Comparison of ENCODE assay signal across 19 cellular contexts in the genomic region with DNA sequence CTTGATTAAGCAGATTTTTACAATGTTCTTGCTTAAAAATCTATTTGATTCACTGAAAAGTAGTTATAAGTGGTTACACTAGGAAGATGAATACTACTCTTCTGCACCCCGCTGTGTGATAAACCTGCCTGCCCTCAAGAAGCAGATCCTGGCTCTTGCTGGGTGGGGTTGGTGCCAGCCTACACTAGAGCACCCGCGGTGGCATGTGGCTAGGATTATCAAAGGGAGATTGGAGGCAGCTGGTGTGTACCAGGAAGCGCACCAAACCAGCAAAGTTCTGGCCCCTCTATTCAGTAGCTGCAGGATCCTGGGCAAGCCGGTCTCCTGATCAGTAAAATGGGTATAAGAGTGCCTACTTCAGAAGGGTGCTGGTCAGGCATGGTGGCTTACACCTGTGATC. TPM values are rescaled to one million over a fixed set of nuclear protein-coding genes. Genes with fewer than 3 reads are reported as not detected.
DNase-seq lines count a peak whose midpoint lies in the region; ATAC-seq and TF ChIP-seq lines count a peak whose summit lies in the region.
"Had no signal": no experiment of that assay in that cellular context is flagged by ENCODE, and none has a peak within 500 bp of the region (broad histone marks: within the 10 kb centered on the region; RNA-seq: fewer than 3 reads in every experiment).

No MANE protein-coding gene starts in this region.

- H4K8ac ChIP-seq in mesendoderm (ENCODE audit: low read depth, low read length) = no peak overlapping the region

- H3K36me3 Mint-ChIP-seq in progenitor cell of endocrine pancreas (ENCODE audit: insufficient read depth) (no peaks in the 10 kb centered on the region), type B pancreatic cell (peaks cover 4% of the 10 kb centered on the region)
- H3K36me3 Mint-ChIP-seq: CD4-positive, alpha-beta memory T cell had no signal

- no peak for TF ChIP-seq CTCF in VCaP (conservative IDR thresholded peaks at IDR 0.05)
- no peak for TF ChIP-seq CTCF in mucosa of descending colon (IDR thresholded peaks at IDR 0.05)
- no peak for TF ChIP-seq CTCF in progenitor cell of endocrine pancreas (IDR thresholded peaks at IDR 0.05; ENCODE audit: unreplicated experiment)
- no peak for TF ChIP-seq CTCF in type B pancreatic cell (conservative IDR thresholded peaks at IDR 0.05)

- H3K36me3 ChIP-seq in mucosa of descending colon (ENCODE audit: low read depth) (no peaks in the 10 kb centered on the region), mesendoderm (ENCODE audit: control insufficient read depth, insufficient read depth, low read length) (no peaks in the 10 kb centered on the region)
- H3K36me3 ChIP-seq: BLaER1 had no signal

- no peaks in the 10 kb centered on the region for H3K9me3 Mint-ChIP-seq in progenitor cell of endocrine pancreas (ENCODE audit: low read depth)
- H3K9me3 Mint-ChIP-seq in type B pancreatic cell = no peaks in the 10 kb centered on the region
- H3K9me3 Mint-ChIP-seq: CD4-positive, alpha-beta memory T cell had no signal

- no peak overlapping the region for H2BK5ac ChIP-seq in mesendoderm (ENCODE audit: low read length)

- H3K18ac ChIP-seq in mesendoderm (ENCODE audit: low read length) = no peak overlapping the region

- no peak overlapping the region for H3K56ac ChIP-seq in mesendoderm (ENCODE audit: low read length)

- no peak overlapping the region for H3K23ac ChIP-seq in mesendoderm (ENCODE audit: low read length)

- no peaks in the 10 kb centered on the region for H3K27me3 ChIP-seq in mesendoderm (ENCODE audit: insufficient read depth, low read length, poor library complexity)
- H3K27me3 ChIP-seq: BLaER1 had no signal

- H2BK15ac ChIP-seq in mesendoderm (replicated peaks; ENCODE audit: low read depth) = no peak overlapping the region

- H3K27ac Mint-ChIP-seq in progenitor cell of endocrine pancreas (peak overlapping the region; percentile 79), type B pancreatic cell (no peak overlapping the region)
- H3K27ac Mint-ChIP-seq: CD4-positive, alpha-beta memory T cell; H9 had no signal

- H3K9me3 ChIP-seq in mucosa of descending colon = no peaks in the 10 kb centered on the region
- H3K9me3 ChIP-seq: BLaER1 had no signal

- H3K4me2 ChIP-seq in mesendoderm (ENCODE audit: low read length) = no peak overlapping the region
- H3K4me2 ChIP-seq: BLaER1 had no signal

- H3K4me3 Mint-ChIP-seq in progenitor cell of endocrine pancreas (ENCODE audit: low read depth) (no peak overlapping the region), type B pancreatic cell (no peak overlapping the region)
- H3K4me3 Mint-ChIP-seq: CD14-positive monocyte; CD4-positive, alpha-beta memory T cell; H9 had no signal

- H3K4me1 ChIP-seq in mucosa of descending colon (ENCODE audit: low read depth) (peaks cover 21% of the 10 kb centered on the region), mesendoderm (ENCODE audit: control insufficient read depth, low read depth, low read length) (peaks cover 3% of the 10 kb centered on the region)

- H3K27me3 Mint-ChIP-seq in progenitor cell of endocrine pancreas (peaks cover 1% of the 10 kb centered on the region), type B pancreatic cell (peaks cover 5% of the 10 kb centered on the region)

- DNase-seq in mucosa of descending colon (peak in 2 of 3 donors; percentile 51 to 58), progenitor cell of endocrine pancreas (ENCODE audit: low spot score, unreplicated experiment) (no peak), NCI-H1105 treated with DMSO at 0.1 percent for 48 hours (lab: John Stamatoyannopoulos, UW) (no peak), mesendoderm (no peak), type B pancreatic cell (ENCODE audit: extremely low spot score, unreplicated experiment) (no peak), iPS-NIHi11 (ENCODE audit: low spot score) (no peak)
- DNase-seq: 8988T; CD4-positive, alpha-beta memory T cell; DMS153; DMS79; GDM1; GOT3; H9 had no signal

- no peak overlapping the region for H3K4ac ChIP-seq in mesendoderm (ENCODE audit: low read depth, low read length)

- H3K79me2 ChIP-seq in mesendoderm (ENCODE audit: control insufficient read depth, insufficient read depth, low read length) = no peaks in the 10 kb centered on the region

- ATAC-seq in mucosa of descending colon = peak; percentile 42
- ATAC-seq: HepG2 had no signal

- H3K27ac ChIP-seq in VCaP = peak overlapping the region; percentile 94
- H3K27ac ChIP-seq in mesendoderm (ENCODE audit: low read depth, low read length) = no peak overlapping the region
- H3K27ac ChIP-seq: BLaER1 had no signal

- intact Hi-C loops in mucosa of descending colon (cut with DNase I, micrococcal nuclease) = loop anchor here in 1 of 2 donors (10.0 kb wide), 1 partner anchor 92 kb away; no protein-coding TSS in a partner anchor

- H2AK5ac ChIP-seq in mesendoderm (ENCODE audit: low read length) = no peak overlapping the region

- no peak overlapping the region for H4K5ac ChIP-seq in mesendoderm (ENCODE audit: low read length)

- H3K9ac ChIP-seq in mesendoderm (ENCODE audit: low read length) = no peak overlapping the region
- H3K9ac ChIP-seq: BLaER1 had no signal

- WGBS in mesendoderm (ENCODE audit: extremely low coverage, insufficient coverage, low lambda C conversion rate) = no CpG with 5 or more reads among the region's 5 CpGs

- peaks cover 31% of the 10 kb centered on the region for H3K4me1 Mint-ChIP-seq in progenitor cell of endocrine pancreas (ENCODE audit: low read depth)
- peaks cover 23% of the 10 kb centered on the region for H3K4me1 Mint-ChIP-seq in type B pancreatic cell (ENCODE audit: unreplicated experiment)
- H3K4me1 Mint-ChIP-seq: CD4-positive, alpha-beta memory T cell had no signal

- H3K4me3 ChIP-seq in mucosa of descending colon (no peak overlapping the region), mesendoderm (ENCODE audit: low read length) (no peak overlapping the region)
- H3K4me3 ChIP-seq: BLaER1 had no signal

- no peak overlapping the region for H2BK120ac ChIP-seq in mesendoderm (ENCODE audit: low read depth, low read length)

- no peaks in the 10 kb centered on the region for H3K79me1 ChIP-seq in mesendoderm (ENCODE audit: low read length)

RNA-seq across cellular contexts. Expression of gene PRLR, which starts 43.5 kb away (rescaled TPM):
- total RNA-seq in mucosa of descending colon (10 to 100 TPM; 10.3 to 47.1 (median 35.8) TPM), progenitor cell of endocrine pancreas (5.7 and 7.6 TPM in 2 replicates), type B pancreatic cell (ENCODE audit: low replicate concordance) (6.7 and 10.0 TPM in 2 replicates)
- polyA plus RNA-seq in mesendoderm (2013, experiment 1 of 2) = 2.4 TPM
- 2.5 TPM for polyA plus RNA-seq in mesendoderm (2013, experiment 2 of 2)
- total RNA-seq: A673; CD4-positive, alpha-beta memory T cell had no signal
- polyA plus RNA-seq: AG04450; CD4-positive, alpha-beta memory T cell had no signal

Comparison
In these comparisons a context has a peak if more than half of its experiments do, and no peak if none do; other contexts are left out.
1. DNase-seq: peak in mucosa of descending colon (2 of 3); none in progenitor cell of endocrine pancreas (single experiment), NCI-H1105 treated with DMSO at 0.1 percent for 48 hours (single experiment), mesendoderm (single experiment), type B pancreatic cell (single experiment) and iPS-NIHi11 (single experiment).